Comparison of ENCODE assay signal across 3 cellular contexts in genomic region chr1:74584185-74584584, GRCh38.
TF ChIP-seq lines count a peak whose summit lies in the region.

No MANE protein-coding gene starts in this region.

TF ChIP-seq in liver, 16 proteins besides CTCF, POLR2A, EP300 and RAD21:
- TF ChIP-seq REST (IDR thresholded peaks at IDR 0.05) (no peak), NR2F2 (IDR thresholded peaks at IDR 0.05) (peak; percentile 88), RXRA (IDR thresholded peaks at IDR 0.05) (peak in 1 of 2 donors; percentile 56)

TF ChIP-seq in HepG2, 621 proteins besides CTCF, POLR2A, EP300 and RAD21:
- TF ChIP-seq ZNF576 (CRISPR knock-in tag; IDR thresholded peaks at IDR 0.05) (no peak), KDM1A (CRISPR knock-in tag; IDR thresholded peaks at IDR 0.05) (no peak), ZFP37 (CRISPR knock-in tag; IDR thresholded peaks at IDR 0.05; ENCODE audit: borderline replicate concordance) (no peak), HOXA9 (CRISPR knock-in tag; IDR thresholded peaks at IDR 0.05; ENCODE audit: borderline replicate concordance) (no peak), ZNF33A (CRISPR knock-in tag; IDR thresholded peaks at IDR 0.05; ENCODE audit: borderline replicate concordance) (no peak), ZNF468 (CRISPR knock-in tag; IDR thresholded peaks at IDR 0.05) (no peak), ZNF570 (CRISPR knock-in tag; IDR thresholded peaks at IDR 0.05; ENCODE audit: borderline replicate concordance) (no peak), LRRFIP1 (CRISPR knock-in tag; conservative IDR thresholded peaks at IDR 0.05) (no peak), ATF6 (CRISPR knock-in tag; conservative IDR thresholded peaks at IDR 0.05) (no peak), NFE2L2 (IDR thresholded peaks at IDR 0.05; ENCODE audit: low read length) (no peak), ATRX (CRISPR knock-in tag; IDR thresholded peaks at IDR 0.05; ENCODE audit: borderline replicate concordance) (no peak), ZNF264 (CRISPR knock-in tag; IDR thresholded peaks at IDR 0.05) (no peak)
TF ChIP-seq in HepG2: peak in this region for 0.

TF ChIP-seq in HEK293T, 16 proteins besides CTCF, POLR2A, EP300 and RAD21 (continued from another document):
- TF ChIP-seq BHLHE40 (IDR thresholded peaks at IDR 0.05; ENCODE audit: borderline replicate concordance) = no peak
- TF ChIP-seq TARDBP (IDR thresholded peaks at IDR 0.05) = no peak
- no peak for TF ChIP-seq FOXK2 (IDR thresholded peaks at IDR 0.05)
- TF ChIP-seq HDGF (IDR thresholded peaks at IDR 0.05; ENCODE audit: borderline replicate concordance) = no peak
- TF ChIP-seq FOXA1 (IDR thresholded peaks at IDR 0.05) = no peak
- no peak for TF ChIP-seq NFRKB (IDR thresholded peaks at IDR 0.05)
- no peak for TF ChIP-seq SUZ12 (IDR thresholded peaks at IDR 0.05)
- no peak for TF ChIP-seq CTBP1 (IDR thresholded peaks at IDR 0.05; ENCODE audit: borderline replicate concordance)
- no peak for TF ChIP-seq ELF4 (IDR thresholded peaks at IDR 0.05)
- TF ChIP-seq L3MBTL2 (conservative IDR thresholded peaks at IDR 0.05) = no peak
- no peak for TF ChIP-seq FOXM1 (IDR thresholded peaks at IDR 0.05; ENCODE audit: borderline replicate concordance)
- TF ChIP-seq ZNF384 (IDR thresholded peaks at IDR 0.05) = no peak
- no peak for TF ChIP-seq SP1 (IDR thresholded peaks at IDR 0.05)
- TF ChIP-seq PKNOX1 (IDR thresholded peaks at IDR 0.05) = no peak
